ENCODE assay signal across 33 cellular contexts in the genomic region with DNA sequence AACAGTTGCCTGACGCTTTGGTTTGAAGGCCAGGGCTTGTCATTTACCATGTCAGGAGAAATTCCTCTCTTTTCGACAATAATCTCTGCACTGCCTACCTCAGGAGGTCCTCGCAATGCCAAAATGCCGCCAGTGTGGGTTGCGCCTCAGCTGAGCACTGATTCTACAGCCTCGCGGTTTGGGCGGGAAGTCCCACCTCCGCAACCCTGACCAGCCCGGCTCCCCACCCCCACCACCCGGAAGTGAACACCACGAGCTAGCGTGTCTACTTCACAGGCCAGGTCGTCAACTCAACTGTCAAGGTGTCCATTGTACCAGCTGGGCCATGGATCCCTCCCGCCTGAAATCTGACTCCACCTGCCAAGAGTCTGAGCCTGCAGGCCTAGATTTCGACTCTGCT. TPM values are rescaled to one million over a fixed set of nuclear protein-coding genes. Genes with fewer than 3 reads are reported as not detected.
"Had no signal": no experiment of that assay in that cellular context is flagged by ENCODE, and none has a peak within 500 bp of the region (broad histone marks: within the 10 kb centered on the region; RNA-seq: fewer than 3 reads in every experiment).

TSS of gene TPD52L3 (plus strand) at position 273 of the 400 bp plus-strand sequence. CDS start 221 bp downstream, outside the sequence.

- H3K27ac ChIP-seq: adrenal gland, body of pancreas, esophagus muscularis mucosa, foreskin keratinocyte, gastrocnemius medialis had no signal

- H3K4me3 ChIP-seq: adrenal gland, body of pancreas, esophagus muscularis mucosa, gastrocnemius medialis had no signal

- ATAC-seq: activated CD4-positive, alpha-beta T cell treated with anti-CD3 and anti-CD28 coated beads for 36 hours; activated CD8-positive, alpha-beta memory T cell treated with anti-CD3 and anti-CD28 coated beads, Interleukin-2, amount 10 ng/mL, durations not matched to agents 7 days and 5 days; activated CD8-positive, alpha-beta T cell treated with anti-CD3 and anti-CD28 coated beads, Interleukin-2, amount 10 ng/mL, durations not matched to agents 7 days and 5 days; activated naive CD8-positive, alpha-beta T cell treated with anti-CD3 and anti-CD28 coated beads, Interleukin-2, amount 50 U/mL, for 24 hours; body of pancreas; effector memory CD8-positive, alpha-beta T cell; foreskin keratinocyte; gastrocnemius medialis had no signal

- H3K9me3 ChIP-seq: adrenal gland, body of pancreas, gastrocnemius medialis had no signal

- DNase-seq: activated CD4-positive, alpha-beta memory T cell treated with anti-CD3 and anti-CD28 coated beads for 36 hours; activated CD4-positive, alpha-beta T cell treated with anti-CD3 and anti-CD28 coated beads for 36 hours; activated CD4-positive, alpha-beta T cell treated with anti-CD3 and anti-CD28 coated beads, Interleukin-2, amount 10 ng/mL, durations not matched to agents 24 days and 14 days; activated CD4-positive, CD25-positive, alpha-beta regulatory T cell; activated CD4-positive, CD25-positive, alpha-beta regulatory T cell treated with anti-CD3 and anti-CD28 coated beads, Interleukin-2, amount 50 U/mL, for 72 hours; activated CD8-positive, alpha-beta memory T cell treated with anti-CD3 and anti-CD28 coated beads, Interleukin-2, amount 10 ng/mL, durations not matched to agents 7 days and 5 days; activated CD8-positive, alpha-beta memory T cell treated with anti-CD3 and anti-CD28 coated beads, Interleukin-2, amount 50 U/mL, for 4 hours; activated CD8-positive, alpha-beta T cell treated with anti-CD3 and anti-CD28 coated beads, Interleukin-2, amount 10 ng/mL, durations not matched to agents 7 days and 5 days; activated effector memory CD4-positive, alpha-beta T cell treated with anti-CD3 and anti-CD28 coated beads, Interleukin-2, amount 50 U/mL, for 16 hours; activated naive CD4-positive, alpha-beta T cell treated with anti-CD3 and anti-CD28 coated beads for 36 hours; activated naive CD8-positive, alpha-beta T cell treated with anti-CD3 and anti-CD28 coated beads for 36 hours; activated naive CD8-positive, alpha-beta T cell treated with anti-CD3 and anti-CD28 coated beads, Interleukin-2, amount 50 U/mL, for 24 hours; activated T-cell treated with anti-CD3 and anti-CD28 coated beads, Interleukin-2, amount 50 U/mL, for 1 hour; activated T-cell treated with anti-CD3 and anti-CD28 coated beads, Interleukin-2, amount 50 U/mL, for 48 hours; adrenal gland; amygdala; aorta; body of pancreas; cortex of kidney; effector memory CD8-positive, alpha-beta T cell; erythroblast; foreskin keratinocyte; gastrocnemius medialis; glutamatergic neuron; T-helper 2 cell had no signal

- FAIRE-seq: colon had no signal

- H3K36me3 ChIP-seq: adrenal gland, esophagus muscularis mucosa, gastrocnemius medialis had no signal

- H3K4me1 ChIP-seq: adrenal gland, body of pancreas, esophagus muscularis mucosa, foreskin keratinocyte, gastrocnemius medialis had no signal

- H3K27me3 ChIP-seq: adrenal gland, body of pancreas, esophagus muscularis mucosa, foreskin keratinocyte, gastrocnemius medialis had no signal

RNA-seq across cellular contexts. Expression of gene TPD52L3, which starts in this region (rescaled TPM):
- total RNA-seq: activated CD4-positive, alpha-beta memory T cell treated with anti-CD3 and anti-CD28 coated beads for 36 hours; activated CD4-positive, alpha-beta T cell treated with anti-CD3 and anti-CD28 coated beads for 36 hours; activated CD4-positive, alpha-beta T cell treated with anti-CD3 and anti-CD28 coated beads, Interleukin-2, amount 10 ng/mL, durations not matched to agents 24 days and 14 days; activated CD8-positive, alpha-beta memory T cell treated with anti-CD3 and anti-CD28 coated beads for 36 hours; activated CD8-positive, alpha-beta memory T cell treated with anti-CD3 and anti-CD28 coated beads, Interleukin-2, amount 10 ng/mL, durations not matched to agents 7 days and 5 days; activated CD8-positive, alpha-beta T cell treated with anti-CD3 and anti-CD28 coated beads, Interleukin-2, amount 10 ng/mL, durations not matched to agents 7 days and 5 days; activated naive CD4-positive, alpha-beta T cell treated with anti-CD3 and anti-CD28 coated beads for 36 hours; activated naive CD8-positive, alpha-beta T cell treated with anti-CD3 and anti-CD28 coated beads for 36 hours; activated T-helper 1 cell treated with anti-CD3 and anti-CD28 coated beads, Interleukin-12 subunit alpha, Interleukin-12 subunit beta, Interleukin-2, Interleukin-4 antibody, amounts not matched to agents 30 ng/mL and 10 ng/mL and 1 ng/mL, durations not matched to agents 14 hours and 24 hours and 36 hours; activated T-helper 2 cell treated with anti-CD3 and anti-CD28 coated beads, Interferon-gamma antibody, Interleukin-2, Interleukin-4, amounts not matched to agents 10 μg/mL and 5 μg/mL and 100 μg/mL, durations not matched to agents 14 hours and 24 hours and 36 hours; adrenal gland; aorta; body of pancreas; chondrocyte; dermis microvascular lymphatic vessel endothelial cell; esophagus muscularis mucosa; foreskin keratinocyte; gastrocnemius medialis; T-helper 1 cell treated with Interleukin-12 subunit alpha and Interleukin-12 subunit beta and Interleukin-4 antibody, amounts not matched to agents 30 ng/mL and 1 ng/mL, for 36 hours had no signal
- polyA plus RNA-seq: adrenal gland, aorta, foreskin keratinocyte had no signal
